1 cellular context compared by ENCODE assay signal in the genomic region with DNA sequence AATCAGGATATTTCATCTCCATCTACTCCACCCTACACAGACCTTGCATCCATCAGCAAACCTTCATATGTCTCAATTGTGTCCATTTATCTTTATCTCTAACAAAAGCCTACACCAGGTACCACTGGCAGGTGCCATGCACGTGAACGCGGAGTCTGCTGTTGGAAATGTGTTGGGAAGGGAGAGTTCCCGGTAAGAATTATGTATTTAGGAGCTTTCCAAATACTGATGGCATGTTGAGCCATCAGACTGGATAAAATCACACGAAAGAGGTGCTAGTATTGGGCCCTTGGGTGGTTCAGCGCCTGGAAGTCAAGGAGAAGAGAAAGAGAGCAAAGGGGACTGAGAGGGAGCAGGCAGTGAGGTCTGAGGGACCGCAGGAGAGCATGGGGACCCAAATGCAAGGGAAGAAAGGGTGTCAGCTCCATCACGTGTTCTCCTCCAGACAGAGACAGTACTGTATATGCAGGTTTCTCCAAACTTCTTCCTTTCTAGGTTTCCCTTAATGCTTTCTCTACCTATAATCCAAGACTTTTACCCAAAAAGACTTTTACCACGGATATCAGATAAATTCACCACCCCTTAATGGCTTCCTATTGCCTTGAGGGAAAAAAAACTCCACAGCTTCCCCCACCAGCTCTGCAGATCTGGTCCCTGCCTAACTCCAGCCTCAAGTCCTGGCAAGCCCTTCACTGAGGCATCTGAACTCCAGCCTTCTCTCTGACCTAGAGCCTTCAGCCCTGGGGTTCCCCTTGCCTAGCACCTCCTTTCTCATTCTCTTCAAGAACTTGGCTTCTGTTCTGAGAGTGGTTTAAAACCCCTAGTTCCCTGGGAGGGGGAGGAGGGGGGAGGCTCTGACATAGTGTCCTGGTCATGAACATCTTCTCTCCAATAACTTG.
TF ChIP-seq lines count a peak whose summit lies in the region.

No MANE protein-coding gene starts in this region.

TF ChIP-seq in GM12878, 131 proteins besides CTCF, POLR2A, EP300 and RAD21:
- TF ChIP-seq YY1 (IDR thresholded peaks at IDR 0.05; ENCODE audit: low read depth, low read length) (no peak), RUNX3 (IDR thresholded peaks at IDR 0.05; ENCODE audit: low read length) (peak; percentile 36; the same call in 1 of the 2 replicates), POLR2AphosphoS5 (IDR thresholded peaks at IDR 0.05; ENCODE audit: low read length) (0 out of 2 replicates have a peak, but pooled peaks have one; percentile 43), NFIC (IDR thresholded peaks at IDR 0.05; ENCODE audit: low read depth, low read length) (peak; percentile 33; the same call in 1 of the 2 replicates), KDM1A (IDR thresholded peaks at IDR 0.05; ENCODE audit: borderline replicate concordance) (no peak)
